Comparison of ENCODE assay signal across 9 cellular contexts in the genomic region with DNA sequence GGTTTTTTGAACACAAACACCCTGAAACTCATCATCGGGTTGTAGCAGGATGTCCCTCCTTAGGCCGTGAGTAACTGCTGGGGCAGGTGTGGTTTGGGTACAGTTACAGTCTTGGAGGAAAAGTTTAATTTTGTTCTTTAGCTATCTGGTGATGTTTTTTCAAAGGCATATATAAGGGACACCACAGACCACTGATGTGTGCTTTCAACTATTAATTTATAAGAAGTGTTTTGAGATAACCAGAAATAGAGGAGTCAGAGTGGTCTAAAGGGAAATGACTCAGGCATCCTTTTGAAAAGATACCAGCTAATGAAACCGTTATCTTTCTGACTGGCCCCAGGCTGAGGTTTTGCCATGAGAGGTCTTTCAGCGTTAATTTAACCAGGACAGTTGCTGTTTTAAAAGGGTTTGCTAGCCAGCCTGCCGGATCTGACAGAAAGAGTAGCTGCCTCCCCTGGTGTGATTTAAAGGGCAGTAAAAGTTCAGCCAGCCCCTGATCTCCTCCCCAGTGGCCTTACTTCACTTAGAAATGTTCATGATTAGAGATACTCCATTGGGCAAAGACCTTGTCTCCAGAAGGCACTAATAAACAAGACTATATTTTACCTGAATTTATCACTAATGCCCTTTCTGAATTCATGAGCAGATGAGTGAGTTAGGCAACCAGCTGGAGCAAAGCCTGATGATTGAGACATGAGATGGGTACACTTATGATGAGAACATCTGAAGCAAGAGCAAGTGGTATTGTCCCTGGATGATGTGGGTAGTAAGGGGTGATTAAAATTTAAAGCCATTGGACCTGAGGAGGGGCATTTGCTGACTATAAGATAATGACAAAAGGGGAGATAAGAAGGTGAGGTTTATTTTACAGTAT.
DNase-seq lines count a peak whose midpoint lies in the region; ATAC-seq and TF ChIP-seq lines count a peak whose summit lies in the region.
"Had no signal": no experiment of that assay in that cellular context is flagged by ENCODE, and none has a peak within 500 bp of the region (broad histone marks: within the 10 kb centered on the region; RNA-seq: fewer than 3 reads in every experiment).

No MANE protein-coding gene starts in this region.

- H3K4me1 Mint-ChIP-seq in activated CD4-positive, alpha-beta T cell treated with anti-CD3 and anti-CD28 coated beads, Interleukin-2, amount 10 ng/mL, durations not matched to agents 24 days and 14 days, result peaks cover 25% of the 10 kb centered on the region
- peaks cover 30% of the 10 kb centered on the region for H3K4me1 Mint-ChIP-seq in WTC11

- peak; percentile 53 for ATAC-seq in HG03520 (IDR thresholded peaks at IDR 0.05; ENCODE audit: unreplicated experiment)
- peak; percentile 90 to 95 for ATAC-seq in gastrocnemius medialis
- ATAC-seq in gastroesophageal sphincter, result no peak
- ATAC-seq in WTC11, result no peak

- no peak for DNase-seq in activated CD4-positive, alpha-beta T cell treated with anti-CD3 and anti-CD28 coated beads, Interleukin-2, amount 10 ng/mL, durations not matched to agents 24 days and 14 days
- DNase-seq in activated CD4-positive, alpha-beta T cell treated with anti-CD3 and anti-CD28 coated beads for 4 hours, result no peak
- peak; percentile 77 for DNase-seq in astrocyte of the spinal cord (ENCODE audit: low read depth, low spot score)
- peak; percentile 22 to 65 for DNase-seq in gastrocnemius medialis
- DNase-seq in WTC11 (ENCODE audit: low spot score), result no peak
- DNase-seq in dedifferentiated amniotic fluid mesenchymal stem cell (ENCODE audit: extremely low spot score), result no peak

- in situ Hi-C loops in astrocyte of the spinal cord (cut with HindIII; ENCODE audit: low sequenced_read_pairs) (no loop called here), gastrocnemius medialis (cut with MboI; ENCODE audit: low sequenced_read_pairs in 4 of 4) (no loop called here)

- H3K27ac ChIP-seq in gastrocnemius medialis (peak overlapping the region in 3 of 4 donors; percentile 44 to 48 (median 47)), gastroesophageal sphincter (no peak overlapping the region)
- H3K27ac ChIP-seq: VCaP had no signal

- no peaks in the 10 kb centered on the region for H3K27me3 Mint-ChIP-seq in activated CD4-positive, alpha-beta T cell treated with anti-CD3 and anti-CD28 coated beads, Interleukin-2, amount 10 ng/mL, durations not matched to agents 24 days and 14 days
- H3K27me3 Mint-ChIP-seq in WTC11 (ENCODE audit: low read depth), result no peaks in the 10 kb centered on the region

- peak overlapping the region; percentile 26 for H3K27ac Mint-ChIP-seq in activated CD4-positive, alpha-beta T cell treated with anti-CD3 and anti-CD28 coated beads, Interleukin-2, amount 10 ng/mL, durations not matched to agents 24 days and 14 days
- H3K27ac Mint-ChIP-seq in WTC11, result no peak overlapping the region

- no peak for TF ChIP-seq CTCF in astrocyte of the spinal cord (IDR thresholded peaks at IDR 0.05; ENCODE audit: low read depth, low read length)
- TF ChIP-seq CTCF in gastrocnemius medialis (IDR thresholded peaks at IDR 0.05 in 4 of 5, conservative IDR thresholded peaks at IDR 0.05 in 1 of 5), result no peak
- TF ChIP-seq CTCF in gastroesophageal sphincter (IDR thresholded peaks at IDR 0.05), result no peak
- TF ChIP-seq CTCF in WTC11 (IDR thresholded peaks at IDR 0.05), result no peak

- H3K27me3 ChIP-seq in gastrocnemius medialis (no peaks in the 10 kb centered on the region), gastroesophageal sphincter (no peaks in the 10 kb centered on the region)

- H3K36me3 ChIP-seq in gastrocnemius medialis (no peaks in the 10 kb centered on the region), gastroesophageal sphincter (no peaks in the 10 kb centered on the region)

- no peaks in the 10 kb centered on the region for H3K9me3 ChIP-seq in gastrocnemius medialis
- no peaks in the 10 kb centered on the region for H3K9me3 ChIP-seq in gastroesophageal sphincter

- CTCF ChIA-PET in WTC11 (lab: Charles Lee), result no interaction called here

- intact Hi-C loops in activated CD4-positive, alpha-beta T cell treated with anti-CD3 and anti-CD28 coated beads, Interleukin-2, amount 10 ng/mL, durations not matched to agents 24 days and 14 days (cut with micrococcal nuclease), result loop anchor here (10.0 kb wide), 1 partner anchor 485 kb away; the partner anchor contains the start of gene TBL1XR1
- intact Hi-C loops in gastrocnemius medialis (cut with DNase I; ENCODE audit: low total_unique reads), result loop anchor here (10.0 kb wide), 1 partner anchor 215 kb away; no protein-coding TSS in a partner anchor

- no peak for TF ChIP-seq EP300 in gastroesophageal sphincter (IDR thresholded peaks at IDR 0.05)

- no peaks in the 10 kb centered on the region for H3K4me1 ChIP-seq in gastrocnemius medialis
- H3K4me1 ChIP-seq in gastroesophageal sphincter, result peaks cover 0 to 9% (median 0%) of the 10 kb centered on the region in 3 donors

- H3K4me3 ChIP-seq in astrocyte of the spinal cord (ENCODE audit: low read depth, low read length) (no peak overlapping the region), gastrocnemius medialis (no peak overlapping the region), gastroesophageal sphincter (no peak overlapping the region)

- POLR2A ChIA-PET in WTC11 (lab: Charles Lee), result no interaction called here

- TF ChIP-seq POLR2A in gastrocnemius medialis (IDR thresholded peaks at IDR 0.05) (no peak), gastroesophageal sphincter (IDR thresholded peaks at IDR 0.05) (no peak)

- no peak overlapping the region for H3K4me3 Mint-ChIP-seq in activated CD4-positive, alpha-beta T cell treated with anti-CD3 and anti-CD28 coated beads, Interleukin-2, amount 10 ng/mL, durations not matched to agents 24 days and 14 days
- no peak overlapping the region for H3K4me3 Mint-ChIP-seq in WTC11

- H3K36me3 Mint-ChIP-seq in activated CD4-positive, alpha-beta T cell treated with anti-CD3 and anti-CD28 coated beads, Interleukin-2, amount 10 ng/mL, durations not matched to agents 24 days and 14 days (ENCODE audit: low read depth), result no peaks in the 10 kb centered on the region
- no peaks in the 10 kb centered on the region for H3K36me3 Mint-ChIP-seq in WTC11

- 59 to 75% methylated on average over 5 of the region's 5 CpGs for WGBS in gastroesophageal sphincter (ENCODE audit: low coverage in 1 of 2), 2 donors

- H3K9me3 Mint-ChIP-seq in activated CD4-positive, alpha-beta T cell treated with anti-CD3 and anti-CD28 coated beads, Interleukin-2, amount 10 ng/mL, durations not matched to agents 24 days and 14 days, result peaks cover 4% of the 10 kb centered on the region
- H3K9me3 Mint-ChIP-seq in WTC11, result no peaks in the 10 kb centered on the region

TF ChIP-seq in WTC11, 78 proteins besides CTCF, POLR2A, EP300 and RAD21:
- TF ChIP-seq RELA (CRISPR knock-in tag; IDR thresholded peaks at IDR 0.05; ENCODE audit: borderline replicate concordance) (no peak), STAT6 (CRISPR knock-in tag; conservative IDR thresholded peaks at IDR 0.05; ENCODE audit: low read depth) (no peak), USF2 (CRISPR knock-in tag; IDR thresholded peaks at IDR 0.05) (no peak), PRRX2 (CRISPR knock-in tag; IDR thresholded peaks at IDR 0.05) (no peak), SP1 (CRISPR knock-in tag; conservative IDR thresholded peaks at IDR 0.05) (no peak), ZNF423 (CRISPR knock-in tag; IDR thresholded peaks at IDR 0.05) (no peak), ZNF121 (CRISPR knock-in tag; IDR thresholded peaks at IDR 0.05) (no peak), NFE2L1 (CRISPR knock-in tag; IDR thresholded peaks at IDR 0.05) (no peak), NR3C1 (CRISPR knock-in tag; conservative IDR thresholded peaks at IDR 0.05; ENCODE audit: low read depth) (no peak)
- TF ChIP-seq, protein P1, sequence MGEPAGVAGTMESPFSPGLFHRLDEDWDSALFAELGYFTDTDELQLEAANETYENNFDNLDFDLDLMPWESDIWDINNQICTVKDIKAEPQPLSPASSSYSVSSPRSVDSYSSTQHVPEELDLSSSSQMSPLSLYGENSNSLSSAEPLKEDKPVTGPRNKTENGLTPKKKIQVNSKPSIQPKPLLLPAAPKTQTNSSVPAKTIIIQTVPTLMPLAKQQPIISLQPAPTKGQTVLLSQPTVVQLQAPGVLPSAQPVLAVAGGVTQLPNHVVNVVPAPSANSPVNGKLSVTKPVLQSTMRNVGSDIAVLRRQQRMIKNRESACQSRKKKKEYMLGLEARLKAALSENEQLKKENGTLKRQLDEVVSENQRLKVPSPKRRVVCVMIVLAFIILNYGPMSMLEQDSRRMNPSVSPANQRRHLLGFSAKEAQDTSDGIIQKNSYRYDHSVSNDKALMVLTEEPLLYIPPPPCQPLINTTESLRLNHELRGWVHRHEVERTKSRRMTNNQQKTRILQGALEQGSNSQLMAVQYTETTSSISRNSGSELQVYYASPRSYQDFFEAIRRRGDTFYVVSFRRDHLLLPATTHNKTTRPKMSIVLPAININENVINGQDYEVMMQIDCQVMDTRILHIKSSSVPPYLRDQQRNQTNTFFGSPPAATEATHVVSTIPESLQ (CRISPR knock-in tag; IDR thresholded peaks at IDR 0.05), result no peak

Comparison
In these comparisons a context has a peak if more than half of its experiments do, and no peak if none do; other contexts are left out.
1. DNase-seq: peak in astrocyte of the spinal cord (single experiment) and gastrocnemius medialis (2 of 2); none in activated CD4-positive, alpha-beta T cell treated with anti-CD3 and anti-CD28 coated beads, Interleukin-2, amount 10 ng/mL, durations not matched to agents 24 days and 14 days (single experiment), activated CD4-positive, alpha-beta T cell treated with anti-CD3 and anti-CD28 coated beads for 4 hours (0 of 2), WTC11 (single experiment) and dedifferentiated amniotic fluid mesenchymal stem cell (single experiment).
2. ATAC-seq: peak in HG03520 (single experiment) and gastrocnemius medialis (2 of 2); none in gastroesophageal sphincter (single experiment) and WTC11 (single experiment).
3. H3K27ac ChIP-seq: peak in gastrocnemius medialis (3 of 4); none in gastroesophageal sphincter (0 of 4).